ENCODE assay signal across 1 cellular context in genomic region chr1:26910343-26911160, GRCh38.
TF ChIP-seq lines count a peak whose summit lies in the region.

No MANE protein-coding gene starts in this region.

TF ChIP-seq in HepG2, 621 proteins besides CTCF, POLR2A, EP300 and RAD21 (continued from another document and continues in another):
- TF ChIP-seq ZBTB7B (CRISPR knock-in tag; IDR thresholded peaks at IDR 0.05) = peak; percentile 82; the same call in 1 of the 2 replicates
- peak; percentile 88; the same call in 1 of the 2 replicates for TF ChIP-seq ZNF724P (CRISPR knock-in tag; IDR thresholded peaks at IDR 0.05; ENCODE audit: borderline replicate concordance)
- TF ChIP-seq DPF2 (CRISPR knock-in tag; IDR thresholded peaks at IDR 0.05; ENCODE audit: borderline replicate concordance, low read depth) = peak; percentile 76; the same call in 1 of the 2 replicates
- TF ChIP-seq MLXIP (CRISPR knock-in tag; IDR thresholded peaks at IDR 0.05; ENCODE audit: borderline replicate concordance) = no peak
- TF ChIP-seq CCAR2 (optimal IDR thresholded peaks at IDR 0.05; ENCODE audit: low read depth, low read length) = no peak
- peak; percentile 83; the same call in 1 of the 2 replicates for TF ChIP-seq ZNF747 (CRISPR knock-in tag; IDR thresholded peaks at IDR 0.05; ENCODE audit: borderline replicate concordance)
- TF ChIP-seq ARNT2 (CRISPR knock-in tag; IDR thresholded peaks at IDR 0.05; ENCODE audit: low read depth) = no peak; the same call in 1 of the 2 replicates
- peak; percentile 87 for TF ChIP-seq SIN3A (IDR thresholded peaks at IDR 0.05; ENCODE audit: borderline replicate concordance, low read depth, low read length)
- no peak for TF ChIP-seq ZNF276 (CRISPR knock-in tag; IDR thresholded peaks at IDR 0.05; ENCODE audit: low read depth)
- no peak for TF ChIP-seq ZNF709 (CRISPR knock-in tag; IDR thresholded peaks at IDR 0.05)
- TF ChIP-seq MEF2D (CRISPR knock-in tag; IDR thresholded peaks at IDR 0.05) = peak; percentile 96
- no peak for TF ChIP-seq ZNF841 (CRISPR knock-in tag; IDR thresholded peaks at IDR 0.05; ENCODE audit: borderline replicate concordance)
- TF ChIP-seq MLX (CRISPR knock-in tag; IDR thresholded peaks at IDR 0.05) = no peak; the same call in 1 of the 2 replicates
- peak; percentile 97 for TF ChIP-seq SAP130 (CRISPR knock-in tag; IDR thresholded peaks at IDR 0.05; ENCODE audit: low read depth)
- no peak for TF ChIP-seq ZNF766 (CRISPR knock-in tag; IDR thresholded peaks at IDR 0.05; ENCODE audit: borderline replicate concordance)
- TF ChIP-seq MYPOP (CRISPR knock-in tag; IDR thresholded peaks at IDR 0.05) = peak; percentile 72; the same call in 1 of the 2 replicates
- TF ChIP-seq ARID4A (CRISPR knock-in tag; IDR thresholded peaks at IDR 0.05; ENCODE audit: borderline replicate concordance) = peak; percentile 80; the same call in 1 of the 2 replicates
- peak; percentile 70; the same call in 1 of the 2 replicates for TF ChIP-seq FLYWCH1 (CRISPR knock-in tag; IDR thresholded peaks at IDR 0.05)
- no peak for TF ChIP-seq ZNF597 (CRISPR knock-in tag; IDR thresholded peaks at IDR 0.05)
- TF ChIP-seq KLF12 (CRISPR knock-in tag; IDR thresholded peaks at IDR 0.05; ENCODE audit: borderline replicate concordance) = no peak; the same call in 1 of the 2 replicates
- peak; percentile 98 for TF ChIP-seq PHF21A (CRISPR knock-in tag; IDR thresholded peaks at IDR 0.05)
- TF ChIP-seq ZNF260 (CRISPR knock-in tag; IDR thresholded peaks at IDR 0.05; ENCODE audit: borderline replicate concordance, low read depth) = no peak
- TF ChIP-seq RNF219 (CRISPR knock-in tag; IDR thresholded peaks at IDR 0.05) = 0 out of 2 replicates have a peak, but pooled peaks have one; percentile 38
- TF ChIP-seq RBAK (CRISPR knock-in tag; IDR thresholded peaks at IDR 0.05) = 0 out of 2 replicates have a peak, but pooled peaks have one; percentile 46
- no peak for TF ChIP-seq AGO2 (optimal IDR thresholded peaks at IDR 0.05; ENCODE audit: low read depth, low read length)
- no peak for TF ChIP-seq ZUFSP (CRISPR knock-in tag; IDR thresholded peaks at IDR 0.05; ENCODE audit: borderline replicate concordance)
- peak; percentile 99 for TF ChIP-seq SKIL (CRISPR knock-in tag; IDR thresholded peaks at IDR 0.05; ENCODE audit: borderline replicate concordance)
- no peak for TF ChIP-seq ZNF34 (CRISPR knock-in tag; IDR thresholded peaks at IDR 0.05; ENCODE audit: borderline replicate concordance)
- no peak for TF ChIP-seq ZNF773 (CRISPR knock-in tag; IDR thresholded peaks at IDR 0.05; ENCODE audit: borderline replicate concordance)
- TF ChIP-seq HOMEZ (CRISPR knock-in tag; IDR thresholded peaks at IDR 0.05; ENCODE audit: low read depth) = peak; percentile 36; the same call in 1 of the 2 replicates
- no peak for TF ChIP-seq ZNF839 (CRISPR knock-in tag; IDR thresholded peaks at IDR 0.05; ENCODE audit: borderline replicate concordance)
- no peak for TF ChIP-seq GABPA (IDR thresholded peaks at IDR 0.05; ENCODE audit: low read depth, low read length)
- peak; percentile 72; the same call in 1 of the 2 replicates for TF ChIP-seq GABPA (CRISPR knock-in tag; IDR thresholded peaks at IDR 0.05; ENCODE audit: low read depth)
- no peak for TF ChIP-seq ZNF367 (CRISPR knock-in tag; IDR thresholded peaks at IDR 0.05; ENCODE audit: borderline replicate concordance)
- no peak for TF ChIP-seq ZNF383 (CRISPR knock-in tag; IDR thresholded peaks at IDR 0.05; ENCODE audit: borderline replicate concordance)
- TF ChIP-seq ZNF234 (CRISPR knock-in tag; conservative IDR thresholded peaks at IDR 0.05) = no peak
- TF ChIP-seq NR1H2 (CRISPR knock-in tag; IDR thresholded peaks at IDR 0.05; ENCODE audit: borderline replicate concordance, low read depth) = no peak
- TF ChIP-seq SMAD1 (CRISPR knock-in tag; IDR thresholded peaks at IDR 0.05; ENCODE audit: borderline replicate concordance, low read depth) = no peak
- no peak for TF ChIP-seq GTF3A (CRISPR knock-in tag; conservative IDR thresholded peaks at IDR 0.05)
